11 cellular contexts compared by ENCODE assay signal in genomic region chr17:2085648-2085949, GRCh38. TPM values are rescaled to one million over a fixed set of nuclear protein-coding genes. Genes with fewer than 3 reads are reported as not detected.
DNase-seq lines count a peak whose midpoint lies in the region; ATAC-seq and TF ChIP-seq lines count a peak whose summit lies in the region.
"Had no signal": no experiment of that assay in that cellular context is flagged by ENCODE, and none has a peak within 500 bp of the region (broad histone marks: within the 10 kb centered on the region; RNA-seq: fewer than 3 reads in every experiment).

No MANE protein-coding gene starts in this region.

- peaks cover 33 to 55% of the 10 kb centered on the region in 2 donors for H3K36me3 Mint-ChIP-seq in stimulated activated naive B cell treated with anti-CD40 and anti-IgM and Interleukin-4, amounts not matched to agents 10 μg/mL and 1 μg/mL and 100 μg/mL, for 72 hours

- H3K27ac ChIP-seq in cingulate gyrus (ENCODE audit: low read depth, low read length), result peak overlapping the region; percentile 41
- peak overlapping the region; percentile 47 to 82 (median 59) for H3K27ac ChIP-seq in right lobe of liver
- H3K27ac ChIP-seq: WERI-Rb-1 had no signal

- H3K4me3 ChIP-seq in MG63 (no peak overlapping the region), right lobe of liver (no peak overlapping the region)

- H3K9me3 Mint-ChIP-seq in stimulated activated naive B cell treated with anti-CD40 and anti-IgM and Interleukin-4, amounts not matched to agents 10 μg/mL and 1 μg/mL and 100 μg/mL, for 72 hours, result no peaks in the 10 kb centered on the region

- H3K4me1 ChIP-seq in right lobe of liver, result peaks cover 0 to 28% (median 6%) of the 10 kb centered on the region in 4 donors

- WGBS in right lobe of liver (ENCODE audit: insufficient coverage, low coverage, low lambda C conversion rate, missing lambda C conversion rate), result 70% methylated on average over 4 of the region's 5 CpGs

- DNase-seq in MG63 (peak; percentile 38), right lobe of liver (no peak), hippocampal formation (lab: John Stamatoyannopoulos, UW) (no peak), H4 (ENCODE audit: low spot score) (no peak), NCI-H1930 (lab: John Stamatoyannopoulos, UW) (no peak)
- no peak for DNase-seq in stimulated activated naive B cell treated with anti-CD40 and anti-IgM and Interleukin-4, amounts not matched to agents 10 μg/mL and 1 μg/mL and 100 μg/mL, for 72 hours
- DNase-seq: retina; stimulated activated CD8-positive, alpha-beta memory T cell treated with anti-CD3 and anti-CD28 coated beads, Interleukin-4, amount 100 ng/mL, for 48 hours; WERI-Rb-1 had no signal

- no peaks in the 10 kb centered on the region for H3K9me3 ChIP-seq in MG63
- no peaks in the 10 kb centered on the region for H3K9me3 ChIP-seq in right lobe of liver

- no peaks in the 10 kb centered on the region for H3K27me3 ChIP-seq in MG63
- no peaks in the 10 kb centered on the region for H3K27me3 ChIP-seq in right lobe of liver

- H3K4me3 Mint-ChIP-seq in stimulated activated naive B cell treated with anti-CD40 and anti-IgM and Interleukin-4, amounts not matched to agents 10 μg/mL and 1 μg/mL and 100 μg/mL, for 72 hours, result peak overlapping the region in 1 of 2 donors; percentile 6

- intact Hi-C loops in right lobe of liver (cut with DNase I), result no loop called here

- H3K36me3 ChIP-seq in MG63 (no peaks in the 10 kb centered on the region; the same call in 1 of the 2 replicates), right lobe of liver (peaks cover 0 to 8% (median 0%) of the 10 kb centered on the region in 4 donors)

- H3K27me3 Mint-ChIP-seq in stimulated activated naive B cell treated with anti-CD40 and anti-IgM and Interleukin-4, amounts not matched to agents 10 μg/mL and 1 μg/mL and 100 μg/mL, for 72 hours, result no peaks in the 10 kb centered on the region

- peaks cover 61 to 87% of the 10 kb centered on the region in 2 donors for H3K4me1 Mint-ChIP-seq in stimulated activated naive B cell treated with anti-CD40 and anti-IgM and Interleukin-4, amounts not matched to agents 10 μg/mL and 1 μg/mL and 100 μg/mL, for 72 hours

- H3K27ac Mint-ChIP-seq in stimulated activated naive B cell treated with anti-CD40 and anti-IgM and Interleukin-4, amounts not matched to agents 10 μg/mL and 1 μg/mL and 100 μg/mL, for 72 hours, result peak overlapping the region; percentile 95

- no peak for TF ChIP-seq POLR2A in right lobe of liver (IDR thresholded peaks at IDR 0.05)

- no peak for TF ChIP-seq CTCF in right lobe of liver (IDR thresholded peaks at IDR 0.05)

- ATAC-seq in right lobe of liver (no peak), GM18873 (IDR thresholded peaks at IDR 0.05; ENCODE audit: low FRiP score, unreplicated experiment) (no peak)
- ATAC-seq in stimulated activated naive B cell treated with anti-CD40 and anti-IgM and Interleukin-4, amounts not matched to agents 10 μg/mL and 1 μg/mL and 100 μg/mL, for 72 hours (replicated peaks), result no peak

RNA-seq across cellular contexts. Expression of gene HIC1, which starts 30.7 kb away (rescaled TPM):
- total RNA-seq in MG63 (2014; rRNA removed; shearing (Covaris generic); ENCODE audit: low replicate concordance), result 0.89 and 1.1 TPM in 2 replicates
- 10 to 100 TPM in 2 of 6 experiments, 1 to 10 TPM in 4; 4.7 to 14.8 (median 6.1) TPM for total RNA-seq in right lobe of liver
- 0.08 TPM in 1 of 2 replicates, not detected in the other for total RNA-seq in H4 (2014; rRNA removed; shearing (Covaris generic))

RNA-seq across cellular contexts. Expression of gene OVCA2, which starts 43.8 kb away (rescaled TPM):
- total RNA-seq in MG63 (2014; rRNA removed; shearing (Covaris generic); ENCODE audit: low replicate concordance), result 36.6 and 51.8 TPM in 2 replicates
- 10 to 100 TPM; 10.3 to 36.2 (median 14.8) TPM for total RNA-seq in right lobe of liver
- total RNA-seq in H4 (2014; rRNA removed; shearing (Covaris generic)), result 40.3 and 49.8 TPM in 2 replicates

RNA-seq across cellular contexts. Expression of gene DPH1, which starts 55.6 kb away (rescaled TPM):
- 14.2 and 18.4 TPM in 2 replicates for total RNA-seq in MG63 (2014; rRNA removed; shearing (Covaris generic); ENCODE audit: low replicate concordance)
- 10 to 100 TPM; 20.0 to 41.1 (median 25.4) TPM for total RNA-seq in right lobe of liver
- 12.3 and 16.5 TPM in 2 replicates for total RNA-seq in H4 (2014; rRNA removed; shearing (Covaris generic))
